2 cellular contexts compared by ENCODE assay signal in the genomic region with DNA sequence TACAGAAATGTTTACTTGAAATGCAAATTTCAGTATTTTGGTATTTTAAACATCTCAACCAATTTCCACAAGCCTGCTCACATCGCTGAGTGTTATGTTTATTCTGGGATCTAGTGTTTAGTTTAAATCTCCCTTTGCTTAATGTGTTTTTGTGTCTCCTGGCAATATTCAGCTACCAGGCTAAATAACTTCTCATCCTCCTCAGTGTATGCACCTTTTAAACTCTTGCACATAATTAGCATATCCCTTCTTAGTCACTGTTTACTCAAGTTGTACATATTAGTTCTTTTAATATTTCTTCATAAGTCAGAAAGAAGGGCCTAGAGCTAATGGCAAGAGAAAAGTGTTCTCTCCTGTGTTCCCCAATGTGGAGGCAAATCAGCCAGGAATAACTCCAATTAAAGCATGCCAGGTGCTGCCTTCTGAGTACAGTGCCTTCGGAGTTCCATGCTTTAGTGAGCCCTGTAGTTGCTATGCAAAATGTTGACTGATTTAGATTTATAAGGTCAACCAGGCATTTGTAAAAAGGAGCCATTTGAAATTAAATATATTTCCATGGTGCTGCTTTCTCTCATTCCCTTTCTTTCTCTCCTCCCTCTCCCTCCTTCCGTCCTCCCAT.
TF ChIP-seq lines count a peak whose summit lies in the region.

No MANE protein-coding gene starts in this region.

TF ChIP-seq in IMR-90, 13 proteins besides CTCF, POLR2A, EP300 and RAD21:
- TF ChIP-seq NFE2L2 (IDR thresholded peaks at IDR 0.05; ENCODE audit: low read depth, low read length) (no peak), CEBPB (IDR thresholded peaks at IDR 0.05; ENCODE audit: low read depth, low read length) (0 out of 2 replicates have a peak, but pooled peaks have one; percentile 38), FOS (IDR thresholded peaks at IDR 0.05; ENCODE audit: low read depth, low read length) (0 out of 2 replicates have a peak, but pooled peaks have one; percentile 10)

TF ChIP-seq in H1, 55 proteins besides CTCF, POLR2A, EP300 and RAD21:
- TF ChIP-seq CBX8 (IDR thresholded peaks at IDR 0.05; ENCODE audit: borderline replicate concordance, low read depth, low read length), result no peak
- TF ChIP-seq, protein P1, sequence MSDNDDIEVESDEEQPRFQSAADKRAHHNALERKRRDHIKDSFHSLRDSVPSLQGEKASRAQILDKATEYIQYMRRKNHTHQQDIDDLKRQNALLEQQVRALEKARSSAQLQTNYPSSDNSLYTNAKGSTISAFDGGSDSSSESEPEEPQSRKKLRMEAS (IDR thresholded peaks at IDR 0.05), result no peak
- TF ChIP-seq HDAC2 (IDR thresholded peaks at IDR 0.05; ENCODE audit: borderline replicate concordance in 1 of 2, low read depth in 2 of 2, low read length in 2 of 2), result no peak
- TF ChIP-seq TAF1 (IDR thresholded peaks at IDR 0.05; ENCODE audit: low read depth, low read length), result no peak
- TF ChIP-seq, protein P2, sequence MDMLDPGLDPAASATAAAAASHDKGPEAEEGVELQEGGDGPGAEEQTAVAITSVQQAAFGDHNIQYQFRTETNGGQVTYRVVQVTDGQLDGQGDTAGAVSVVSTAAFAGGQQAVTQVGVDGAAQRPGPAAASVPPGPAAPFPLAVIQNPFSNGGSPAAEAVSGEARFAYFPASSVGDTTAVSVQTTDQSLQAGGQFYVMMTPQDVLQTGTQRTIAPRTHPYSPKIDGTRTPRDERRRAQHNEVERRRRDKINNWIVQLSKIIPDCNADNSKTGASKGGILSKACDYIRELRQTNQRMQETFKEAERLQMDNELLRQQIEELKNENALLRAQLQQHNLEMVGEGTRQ (IDR thresholded peaks at IDR 0.05; ENCODE audit: low read length), result no peak
- TF ChIP-seq TAF7 (optimal IDR thresholded peaks at IDR 0.05; ENCODE audit: borderline replicate concordance, low read depth, low read length), result no peak
- no peak for TF ChIP-seq PHF8 (conservative IDR thresholded peaks at IDR 0.05; ENCODE audit: low read depth, low read length)
- no peak for TF ChIP-seq GABPA (IDR thresholded peaks at IDR 0.05; ENCODE audit: borderline replicate concordance, insufficient read depth, low read length)
- no peak for TF ChIP-seq CHD2 (IDR thresholded peaks at IDR 0.05; ENCODE audit: low read length)
- no peak for TF ChIP-seq SIN3A (conservative IDR thresholded peaks at IDR 0.05 in 1 of 2, IDR thresholded peaks at IDR 0.05 in 1 of 2; ENCODE audit: low read depth in 1 of 2, low read length in 2 of 2)
- TF ChIP-seq, protein P3, sequence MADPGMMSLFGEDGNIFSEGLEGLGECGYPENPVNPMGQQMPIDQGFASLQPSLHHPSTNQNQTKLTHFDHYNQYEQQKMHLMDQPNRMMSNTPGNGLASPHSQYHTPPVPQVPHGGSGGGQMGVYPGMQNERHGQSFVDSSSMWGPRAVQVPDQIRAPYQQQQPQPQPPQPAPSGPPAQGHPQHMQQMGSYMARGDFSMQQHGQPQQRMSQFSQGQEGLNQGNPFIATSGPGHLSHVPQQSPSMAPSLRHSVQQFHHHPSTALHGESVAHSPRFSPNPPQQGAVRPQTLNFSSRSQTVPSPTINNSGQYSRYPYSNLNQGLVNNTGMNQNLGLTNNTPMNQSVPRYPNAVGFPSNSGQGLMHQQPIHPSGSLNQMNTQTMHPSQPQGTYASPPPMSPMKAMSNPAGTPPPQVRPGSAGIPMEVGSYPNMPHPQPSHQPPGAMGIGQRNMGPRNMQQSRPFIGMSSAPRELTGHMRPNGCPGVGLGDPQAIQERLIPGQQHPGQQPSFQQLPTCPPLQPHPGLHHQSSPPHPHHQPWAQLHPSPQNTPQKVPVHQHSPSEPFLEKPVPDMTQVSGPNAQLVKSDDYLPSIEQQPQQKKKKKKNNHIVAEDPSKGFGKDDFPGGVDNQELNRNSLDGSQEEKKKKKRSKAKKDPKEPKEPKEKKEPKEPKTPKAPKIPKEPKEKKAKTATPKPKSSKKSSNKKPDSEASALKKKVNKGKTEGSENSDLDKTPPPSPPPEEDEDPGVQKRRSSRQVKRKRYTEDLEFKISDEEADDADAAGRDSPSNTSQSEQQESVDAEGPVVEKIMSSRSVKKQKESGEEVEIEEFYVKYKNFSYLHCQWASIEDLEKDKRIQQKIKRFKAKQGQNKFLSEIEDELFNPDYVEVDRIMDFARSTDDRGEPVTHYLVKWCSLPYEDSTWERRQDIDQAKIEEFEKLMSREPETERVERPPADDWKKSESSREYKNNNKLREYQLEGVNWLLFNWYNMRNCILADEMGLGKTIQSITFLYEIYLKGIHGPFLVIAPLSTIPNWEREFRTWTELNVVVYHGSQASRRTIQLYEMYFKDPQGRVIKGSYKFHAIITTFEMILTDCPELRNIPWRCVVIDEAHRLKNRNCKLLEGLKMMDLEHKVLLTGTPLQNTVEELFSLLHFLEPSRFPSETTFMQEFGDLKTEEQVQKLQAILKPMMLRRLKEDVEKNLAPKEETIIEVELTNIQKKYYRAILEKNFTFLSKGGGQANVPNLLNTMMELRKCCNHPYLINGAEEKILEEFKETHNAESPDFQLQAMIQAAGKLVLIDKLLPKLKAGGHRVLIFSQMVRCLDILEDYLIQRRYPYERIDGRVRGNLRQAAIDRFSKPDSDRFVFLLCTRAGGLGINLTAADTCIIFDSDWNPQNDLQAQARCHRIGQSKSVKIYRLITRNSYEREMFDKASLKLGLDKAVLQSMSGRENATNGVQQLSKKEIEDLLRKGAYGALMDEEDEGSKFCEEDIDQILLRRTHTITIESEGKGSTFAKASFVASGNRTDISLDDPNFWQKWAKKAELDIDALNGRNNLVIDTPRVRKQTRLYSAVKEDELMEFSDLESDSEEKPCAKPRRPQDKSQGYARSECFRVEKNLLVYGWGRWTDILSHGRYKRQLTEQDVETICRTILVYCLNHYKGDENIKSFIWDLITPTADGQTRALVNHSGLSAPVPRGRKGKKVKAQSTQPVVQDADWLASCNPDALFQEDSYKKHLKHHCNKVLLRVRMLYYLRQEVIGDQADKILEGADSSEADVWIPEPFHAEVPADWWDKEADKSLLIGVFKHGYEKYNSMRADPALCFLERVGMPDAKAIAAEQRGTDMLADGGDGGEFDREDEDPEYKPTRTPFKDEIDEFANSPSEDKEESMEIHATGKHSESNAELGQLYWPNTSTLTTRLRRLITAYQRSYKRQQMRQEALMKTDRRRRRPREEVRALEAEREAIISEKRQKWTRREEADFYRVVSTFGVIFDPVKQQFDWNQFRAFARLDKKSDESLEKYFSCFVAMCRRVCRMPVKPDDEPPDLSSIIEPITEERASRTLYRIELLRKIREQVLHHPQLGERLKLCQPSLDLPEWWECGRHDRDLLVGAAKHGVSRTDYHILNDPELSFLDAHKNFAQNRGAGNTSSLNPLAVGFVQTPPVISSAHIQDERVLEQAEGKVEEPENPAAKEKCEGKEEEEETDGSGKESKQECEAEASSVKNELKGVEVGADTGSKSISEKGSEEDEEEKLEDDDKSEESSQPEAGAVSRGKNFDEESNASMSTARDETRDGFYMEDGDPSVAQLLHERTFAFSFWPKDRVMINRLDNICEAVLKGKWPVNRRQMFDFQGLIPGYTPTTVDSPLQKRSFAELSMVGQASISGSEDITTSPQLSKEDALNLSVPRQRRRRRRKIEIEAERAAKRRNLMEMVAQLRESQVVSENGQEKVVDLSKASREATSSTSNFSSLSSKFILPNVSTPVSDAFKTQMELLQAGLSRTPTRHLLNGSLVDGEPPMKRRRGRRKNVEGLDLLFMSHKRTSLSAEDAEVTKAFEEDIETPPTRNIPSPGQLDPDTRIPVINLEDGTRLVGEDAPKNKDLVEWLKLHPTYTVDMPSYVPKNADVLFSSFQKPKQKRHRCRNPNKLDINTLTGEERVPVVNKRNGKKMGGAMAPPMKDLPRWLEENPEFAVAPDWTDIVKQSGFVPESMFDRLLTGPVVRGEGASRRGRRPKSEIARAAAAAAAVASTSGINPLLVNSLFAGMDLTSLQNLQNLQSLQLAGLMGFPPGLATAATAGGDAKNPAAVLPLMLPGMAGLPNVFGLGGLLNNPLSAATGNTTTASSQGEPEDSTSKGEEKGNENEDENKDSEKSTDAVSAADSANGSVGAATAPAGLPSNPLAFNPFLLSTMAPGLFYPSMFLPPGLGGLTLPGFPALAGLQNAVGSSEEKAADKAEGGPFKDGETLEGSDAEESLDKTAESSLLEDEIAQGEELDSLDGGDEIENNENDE (IDR thresholded peaks at IDR 0.05; ENCODE audit: insufficient replicate concordance, low read length), result no peak
- TF ChIP-seq SAP30 (IDR thresholded peaks at IDR 0.05; ENCODE audit: insufficient read depth, insufficient replicate concordance, low read length), result no peak
- no peak for TF ChIP-seq CHD1 (IDR thresholded peaks at IDR 0.05; ENCODE audit: low read depth, low read length)
- TF ChIP-seq KDM1A (IDR thresholded peaks at IDR 0.05; ENCODE audit: borderline replicate concordance, low read length), result no peak
- TF ChIP-seq BRCA1 (IDR thresholded peaks at IDR 0.05; ENCODE audit: low read depth, low read length), result no peak
- no peak for TF ChIP-seq TEAD4 (IDR thresholded peaks at IDR 0.05; ENCODE audit: low read depth, low read length)
- no peak for TF ChIP-seq EZH2 (IDR thresholded peaks at IDR 0.05; ENCODE audit: low read depth, low read length, severe bottlenecking)
- TF ChIP-seq NRF1 (IDR thresholded peaks at IDR 0.05; ENCODE audit: low read depth, low read length), result no peak
- TF ChIP-seq SP1 (IDR thresholded peaks at IDR 0.05; ENCODE audit: low read depth, low read length), result no peak
